20 cellular contexts compared by ENCODE assay signal in genomic region chr16:87332150-87332549, GRCh38. TPM values are rescaled to one million over a fixed set of nuclear protein-coding genes. Genes with fewer than 3 reads are reported as not detected.
DNase-seq lines count a peak whose midpoint lies in the region; ATAC-seq and TF ChIP-seq lines count a peak whose summit lies in the region.
"Had no signal": no experiment of that assay in that cellular context is flagged by ENCODE, and none has a peak within 500 bp of the region (broad histone marks: within the 10 kb centered on the region; RNA-seq: fewer than 3 reads in every experiment).

No MANE protein-coding gene starts in this region.

- TF ChIP-seq POLR2A in spleen (IDR thresholded peaks at IDR 0.05), result no peak

- H3K27ac Mint-ChIP-seq in T-helper 17 cell, result peak overlapping the region; percentile 47
- H3K27ac Mint-ChIP-seq: activated naive CD8-positive, alpha-beta T cell treated with anti-CD3 and anti-CD28 coated beads, Interleukin-2, amount 50 U/mL, for 24 hours; activated T-helper 17 cell treated with anti-CD3 and anti-CD28 coated beads, Interleukin-2, amount 50 U/mL, for 72 hours; stimulated activated memory B cell treated with anti-CD40 and anti-IgM and Interleukin-4, amounts not matched to agents 10 μg/mL and 1 μg/mL and 100 μg/mL, for 72 hours had no signal

- intact Hi-C loops in left ventricle myocardium superior (cut with micrococcal nuclease) (no loop called here), heart right ventricle (cut with DNase I) (no loop called here), spleen (cut with DNase I; ENCODE audit: low total_unique reads) (no loop called here)

- H3K27ac ChIP-seq in heart right ventricle (no peak overlapping the region), spleen (no peak overlapping the region)
- H3K27ac ChIP-seq: epithelial cell of prostate, PC-9, right lobe of liver, tibial artery had no signal

- H3K4me3 ChIP-seq in heart right ventricle (no peak overlapping the region), spleen (no peak overlapping the region)
- H3K4me3 ChIP-seq: PC-9, right lobe of liver, tibial artery had no signal

- peaks cover 2% of the 10 kb centered on the region for H3K36me3 Mint-ChIP-seq in T-helper 17 cell (ENCODE audit: low read depth)

- H3K4me3 Mint-ChIP-seq in T-helper 17 cell, result no peak overlapping the region
- H3K4me3 Mint-ChIP-seq: activated naive CD8-positive, alpha-beta T cell treated with anti-CD3 and anti-CD28 coated beads, Interleukin-2, amount 50 U/mL, for 24 hours; activated T-helper 17 cell treated with anti-CD3 and anti-CD28 coated beads, Interleukin-2, amount 50 U/mL, for 72 hours; CD8-positive, alpha-beta memory T cell; stimulated activated memory B cell treated with anti-CD40 and anti-IgM and Interleukin-4, amounts not matched to agents 10 μg/mL and 1 μg/mL and 100 μg/mL, for 72 hours had no signal

- no peaks in the 10 kb centered on the region for H3K9me3 ChIP-seq in heart right ventricle
- no peaks in the 10 kb centered on the region for H3K9me3 ChIP-seq in T-helper 17 cell (ENCODE audit: control insufficient read depth, low read length, poor library complexity, severe bottlenecking)
- no peaks in the 10 kb centered on the region for H3K9me3 ChIP-seq in spleen
- H3K9me3 ChIP-seq: right lobe of liver, tibial artery had no signal

- 81 to 83% methylated on average over 10 of the region's 10 CpGs for WGBS in heart right ventricle, 2 donors
- WGBS in spleen, 5 donors, result 90 to 96% (median 91%) methylated on average over 9 to 10 of the region's 10 CpGs

- no peaks in the 10 kb centered on the region for H3K27me3 ChIP-seq in heart right ventricle
- H3K27me3 ChIP-seq in spleen (replicated peaks in 1 of 7), result no peaks in the 10 kb centered on the region
- H3K27me3 ChIP-seq: right lobe of liver, tibial artery had no signal

- peaks cover 5% of the 10 kb centered on the region for H3K4me1 Mint-ChIP-seq in T-helper 17 cell

- TF ChIP-seq CTCF in heart right ventricle (IDR thresholded peaks at IDR 0.05) (no peak), spleen (IDR thresholded peaks at IDR 0.05 in 8 of 11, conservative IDR thresholded peaks at IDR 0.05 in 3 of 11) (no peak)

- H3K36me3 ChIP-seq in heart right ventricle, result peaks cover 0 to 92% (median 49%) of the 10 kb centered on the region in 9 donors
- peaks cover 0 to 95% (median 65%) of the 10 kb centered on the region in 6 donors for H3K36me3 ChIP-seq in spleen

- DNase-seq in left ventricle myocardium superior (peak; percentile 24), heart right ventricle (no peak), T-helper 17 cell (no peak), glomerular visceral epithelial cell (ENCODE audit: extremely low spot score) (peak; percentile 4), spleen (peak; percentile 41), foreskin melanocyte (no peak), NCI-H82 treated with DMSO at 0.1 percent for 48 hours (lab: John Stamatoyannopoulos, UW; ENCODE audit: unreplicated experiment) (no peak), DMS114 treated with DMSO at 0.1 percent for 48 hours (lab: John Stamatoyannopoulos, UW; ENCODE audit: unreplicated experiment) (no peak)
- DNase-seq: activated naive CD8-positive, alpha-beta T cell treated with anti-CD3 and anti-CD28 coated beads, Interleukin-2, amount 50 U/mL, for 24 hours; CD8-positive, alpha-beta memory T cell; NCI-H1417 treated with DMSO at 0.1 percent for 48 hours; NCI-H2171; occipital lobe; PC-9 had no signal

- ATAC-seq in left ventricle myocardium superior (no peak), heart right ventricle (no peak), T-helper 17 cell (no peak)
- ATAC-seq: activated CD4-positive, CD25-positive, alpha-beta regulatory T cell treated with anti-CD3 and anti-CD28 coated beads, Interleukin-2, amount 50 U/mL, for 24 hours; activated naive CD8-positive, alpha-beta T cell treated with anti-CD3 and anti-CD28 coated beads, Interleukin-2, amount 50 U/mL, for 24 hours; activated T-helper 17 cell treated with anti-CD3 and anti-CD28 coated beads, Interleukin-2, amount 50 U/mL, for 72 hours; stimulated activated memory B cell treated with anti-CD40 and anti-IgM and Interleukin-4, amounts not matched to agents 10 μg/mL and 1 μg/mL and 100 μg/mL, for 72 hours had no signal

- H3K4me1 ChIP-seq in heart right ventricle, result peaks cover 0 to 14% (median 0%) of the 10 kb centered on the region in 9 donors
- peaks cover 0 to 8% (median 2%) of the 10 kb centered on the region in 6 donors for H3K4me1 ChIP-seq in spleen
- H3K4me1 ChIP-seq: right lobe of liver, tibial artery had no signal

- H3K27me3 Mint-ChIP-seq in T-helper 17 cell, result no peaks in the 10 kb centered on the region
- H3K27me3 Mint-ChIP-seq: activated naive CD8-positive, alpha-beta T cell treated with anti-CD3 and anti-CD28 coated beads, Interleukin-2, amount 50 U/mL, for 24 hours; activated T-helper 17 cell treated with anti-CD3 and anti-CD28 coated beads, Interleukin-2, amount 50 U/mL, for 72 hours; stimulated activated memory B cell treated with anti-CD40 and anti-IgM and Interleukin-4, amounts not matched to agents 10 μg/mL and 1 μg/mL and 100 μg/mL, for 72 hours had no signal

RNA-seq across cellular contexts. Expression of gene C16orf95, which starts 15.0 kb away (rescaled TPM):
- total RNA-seq in left ventricle myocardium superior (2.6 TPM), heart right ventricle (1 to 10 TPM; 2.8 to 5.1 (median 3.8) TPM), T-helper 17 cell (1 to 10 TPM; 2.0 to 2.6 TPM), spleen (1 to 10 TPM in 5 of 7 donors, not detected in 2; 1.0 to 2.6 (median 2.0) TPM)
- polyA plus RNA-seq in heart right ventricle (1 to 10 TPM; 1.7 to 3.2 TPM), spleen (1 to 10 TPM; 1.2 to 2.9 (median 2.8) TPM)

RNA-seq across cellular contexts. Expression of gene FBXO31, which starts 51.4 kb away (rescaled TPM):
- total RNA-seq in left ventricle myocardium superior, result 71.7 TPM
- 10 to 100 TPM; 58.3 to 94.3 (median 74.0) TPM for total RNA-seq in heart right ventricle
- polyA plus RNA-seq in heart right ventricle, result 10 to 100 TPM; 15.1 to 21.4 TPM
- 10 to 100 TPM; 32.7 to 41.7 TPM for total RNA-seq in T-helper 17 cell
- total RNA-seq in spleen, result 10 to 100 TPM; 23.6 to 30.6 (median 27.2) TPM
- polyA plus RNA-seq in spleen, result 10 to 100 TPM in 1 of 3 donors, 1 to 10 TPM in 2; 7.9 to 11.0 (median 9.7) TPM

RNA-seq across cellular contexts. Expression of gene MAP1LC3B, which starts 60.0 kb away (rescaled TPM):
- total RNA-seq in left ventricle myocardium superior (134 TPM), heart right ventricle (100 to 1,000 TPM; 109 to 141 (median 125) TPM), T-helper 17 cell (100 to 1,000 TPM in 1 of 2 donors, 10 to 100 TPM in 1; 90.6 to 102 TPM), spleen (10 to 100 TPM; 47.6 to 71.4 (median 61.7) TPM)
- polyA plus RNA-seq in heart right ventricle (100 to 1,000 TPM in 1 of 2 donors, 10 to 100 TPM in 1; 47.0 to 161 TPM), spleen (10 to 100 TPM; 32.3 to 50.4 (median 46.5) TPM)

Comparison
In these comparisons a context has a peak if more than half of its experiments do, and no peak if none do; other contexts are left out.
1. DNase-seq: peak in left ventricle myocardium superior (single experiment), glomerular visceral epithelial cell (single experiment) and spleen (single experiment); none in heart right ventricle (0 of 2), T-helper 17 cell (0 of 3), foreskin melanocyte (single experiment), NCI-H82 treated with DMSO at 0.1 percent for 48 hours (single experiment) and DMS114 treated with DMSO at 0.1 percent for 48 hours (single experiment).